In genomic region chr14:74840603-74841030, GRCh38 we compare ENCODE assay signal across 13 cellular contexts. TPM values are rescaled to one million over a fixed set of nuclear protein-coding genes. Genes with fewer than 3 reads are reported as not detected.
DNase-seq lines count a peak whose midpoint lies in the region; ATAC-seq and TF ChIP-seq lines count a peak whose summit lies in the region.
"Had no signal": no experiment of that assay in that cellular context is flagged by ENCODE, and none has a peak within 500 bp of the region (broad histone marks: within the 10 kb centered on the region; RNA-seq: fewer than 3 reads in every experiment).

No MANE protein-coding gene starts in this region.

- H3K79me2 ChIP-seq in MM.1S (ENCODE audit: low read length): no peaks in the 10 kb centered on the region

- DNase-seq in activated CD4-positive, CD25-positive, alpha-beta regulatory T cell treated with anti-CD3 and anti-CD28 coated beads, Interleukin-2, amount 50 U/mL, for 72 hours: no peak
- DNase-seq in MM.1S: peak; percentile 59
- DNase-seq in heart right ventricle: no peak
- no peak for DNase-seq in NCI-H1105 (lab: John Stamatoyannopoulos, UW)
- DNase-seq in posterior cingulate gyrus: no peak
- DNase-seq: caudate nucleus, kidney had no signal

- no peaks in the 10 kb centered on the region for H3K36me3 ChIP-seq in MM.1S (replicated peaks; ENCODE audit: insufficient read depth, low read length)
- peaks cover 5% of the 10 kb centered on the region for H3K36me3 ChIP-seq in neutrophil
- H3K36me3 ChIP-seq in heart right ventricle: peaks cover 0 to 25% (median 4%) of the 10 kb centered on the region in 9 donors

- intact Hi-C loops in heart right ventricle (cut with DNase I) (no loop called here), posterior cingulate gyrus (cut with DNase I) (no loop called here)

- peaks cover 29% of the 10 kb centered on the region for H3F3A ChIP-seq in MM.1S (ENCODE audit: insufficient read depth, low read length)

- H3K4me3 ChIP-seq in MM.1S (ENCODE audit: low read length) (no peak overlapping the region), neutrophil (ENCODE audit: low read depth in 1 of 2, low read length in 1 of 2) (no peak overlapping the region), heart right ventricle (no peak overlapping the region)

- H3K27ac ChIP-seq in MM.1S (ENCODE audit: low read length) (peak overlapping the region; percentile 72; the same call in 1 of the 2 replicates), neutrophil (peak overlapping the region; percentile 83), heart right ventricle (no peak overlapping the region)
- H3K27ac ChIP-seq: 22Rv1 had no signal

- no peak overlapping the region for H2AFZ ChIP-seq in MM.1S (ENCODE audit: low read length)

- no peaks in the 10 kb centered on the region for H3K9me3 ChIP-seq in MM.1S (replicated peaks; ENCODE audit: insufficient read depth, low read length)
- H3K9me3 ChIP-seq in neutrophil: no peaks in the 10 kb centered on the region
- no peaks in the 10 kb centered on the region for H3K9me3 ChIP-seq in heart right ventricle

- no peaks in the 10 kb centered on the region for H3K9me2 ChIP-seq in MM.1S (replicated peaks; ENCODE audit: insufficient read depth, low read length)

- H3K27me3 ChIP-seq in MM.1S (replicated peaks; ENCODE audit: insufficient read depth, low read length) (no peaks in the 10 kb centered on the region), neutrophil (no peaks in the 10 kb centered on the region), heart right ventricle (no peaks in the 10 kb centered on the region)

- peak; percentile 75 for ATAC-seq in activated CD4-positive, CD25-positive, alpha-beta regulatory T cell treated with anti-CD3 and anti-CD28 coated beads, Interleukin-2, amount 50 U/mL, for 24 hours
- ATAC-seq in GM21737 (IDR thresholded peaks at IDR 0.05; ENCODE audit: unreplicated experiment) (peak; percentile 45), heart right ventricle (no peak)

- no peak overlapping the region for H3K9ac ChIP-seq in MM.1S (ENCODE audit: low read length)

- H3K4me1 ChIP-seq in MM.1S (ENCODE audit: low read length) (peaks cover 55% of the 10 kb centered on the region), neutrophil (ENCODE audit: control insufficient read depth in 1 of 2, insufficient read depth in 1 of 2, low read depth in 1 of 2, low read length in 1 of 2) (peaks cover 14 to 23% of the 10 kb centered on the region in 2 experiments), heart right ventricle (peaks cover 0 to 39% (median 11%) of the 10 kb centered on the region in 9 donors)

- WGBS in heart right ventricle, 2 donors: 82 to 90% methylated on average over 5 of the region's 5 CpGs

- H4K20me1 ChIP-seq in MM.1S (ENCODE audit: insufficient read depth, low read length): no peaks in the 10 kb centered on the region

- TF ChIP-seq CTCF in MM.1S (IDR thresholded peaks at IDR 0.05; ENCODE audit: low read length) (no peak), neutrophil (IDR thresholded peaks at IDR 0.05) (no peak), heart right ventricle (IDR thresholded peaks at IDR 0.05) (no peak)

- peak overlapping the region; percentile 66 for H3K4me2 ChIP-seq in MM.1S (ENCODE audit: low read depth, low read length)

RNA-seq across cellular contexts. Expression of gene PROX2, which starts 35.3 kb away (rescaled TPM):
- total RNA-seq in heart right ventricle: not detected
- not detected for polyA plus RNA-seq in heart right ventricle
- total RNA-seq: kidney, NCI-H460, subcutaneous adipose tissue had no signal

RNA-seq across cellular contexts. Expression of gene DLST, which starts 41.1 kb away (rescaled TPM):
- 100 to 1,000 TPM; 179 to 273 (median 227) TPM for total RNA-seq in heart right ventricle
- polyA plus RNA-seq in heart right ventricle: 10 to 100 TPM; 52.5 to 96.0 TPM

Comparison
In these comparisons a context has a peak if more than half of its experiments do, and no peak if none do; other contexts are left out.
1. ATAC-seq: peak in activated CD4-positive, CD25-positive, alpha-beta regulatory T cell treated with anti-CD3 and anti-CD28 coated beads, Interleukin-2, amount 50 U/mL, for 24 hours (2 of 2) and GM21737 (single experiment); none in heart right ventricle (0 of 8).
2. H3K27ac ChIP-seq: peak in MM.1S (single experiment) and neutrophil (single experiment); none in heart right ventricle (0 of 10).